In genomic region chr22:25735657-25736056, GRCh38 we compare ENCODE assay signal across 1 cellular context.
TF ChIP-seq lines count a peak whose summit lies in the region.

No MANE protein-coding gene starts in this region.

TF ChIP-seq in K562, 482 proteins besides CTCF, POLR2A, EP300 and RAD21 (continued from another document):
- TF ChIP-seq, protein P1, sequence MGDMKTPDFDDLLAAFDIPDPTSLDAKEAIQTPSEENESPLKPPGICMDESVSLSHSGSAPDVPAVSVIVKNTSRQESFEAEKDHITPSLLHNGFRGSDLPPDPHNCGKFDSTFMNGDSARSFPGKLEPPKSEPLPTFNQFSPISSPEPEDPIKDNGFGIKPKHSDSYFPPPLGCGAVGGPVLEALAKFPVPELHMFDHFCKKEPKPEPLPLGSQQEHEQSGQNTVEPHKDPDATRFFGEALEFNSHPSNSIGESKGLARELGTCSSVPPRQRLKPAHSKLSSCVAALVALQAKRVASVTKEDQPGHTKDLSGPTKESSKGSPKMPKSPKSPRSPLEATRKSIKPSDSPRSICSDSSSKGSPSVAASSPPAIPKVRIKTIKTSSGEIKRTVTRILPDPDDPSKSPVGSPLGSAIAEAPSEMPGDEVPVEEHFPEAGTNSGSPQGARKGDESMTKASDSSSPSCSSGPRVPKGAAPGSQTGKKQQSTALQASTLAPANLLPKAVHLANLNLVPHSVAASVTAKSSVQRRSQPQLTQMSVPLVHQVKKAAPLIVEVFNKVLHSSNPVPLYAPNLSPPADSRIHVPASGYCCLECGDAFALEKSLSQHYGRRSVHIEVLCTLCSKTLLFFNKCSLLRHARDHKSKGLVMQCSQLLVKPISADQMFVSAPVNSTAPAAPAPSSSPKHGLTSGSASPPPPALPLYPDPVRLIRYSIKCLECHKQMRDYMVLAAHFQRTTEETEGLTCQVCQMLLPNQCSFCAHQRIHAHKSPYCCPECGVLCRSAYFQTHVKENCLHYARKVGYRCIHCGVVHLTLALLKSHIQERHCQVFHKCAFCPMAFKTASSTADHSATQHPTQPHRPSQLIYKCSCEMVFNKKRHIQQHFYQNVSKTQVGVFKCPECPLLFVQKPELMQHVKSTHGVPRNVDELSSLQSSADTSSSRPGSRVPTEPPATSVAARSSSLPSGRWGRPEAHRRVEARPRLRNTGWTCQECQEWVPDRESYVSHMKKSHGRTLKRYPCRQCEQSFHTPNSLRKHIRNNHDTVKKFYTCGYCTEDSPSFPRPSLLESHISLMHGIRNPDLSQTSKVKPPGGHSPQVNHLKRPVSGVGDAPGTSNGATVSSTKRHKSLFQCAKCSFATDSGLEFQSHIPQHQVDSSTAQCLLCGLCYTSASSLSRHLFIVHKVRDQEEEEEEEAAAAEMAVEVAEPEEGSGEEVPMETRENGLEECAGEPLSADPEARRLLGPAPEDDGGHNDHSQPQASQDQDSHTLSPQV (IDR thresholded peaks at IDR 0.05): no peak
- peak; percentile 23; the same call in 1 of the 2 replicates for TF ChIP-seq PKNOX1 (IDR thresholded peaks at IDR 0.05)
